ENCODE assay signal across 24 cellular contexts in the genomic region with DNA sequence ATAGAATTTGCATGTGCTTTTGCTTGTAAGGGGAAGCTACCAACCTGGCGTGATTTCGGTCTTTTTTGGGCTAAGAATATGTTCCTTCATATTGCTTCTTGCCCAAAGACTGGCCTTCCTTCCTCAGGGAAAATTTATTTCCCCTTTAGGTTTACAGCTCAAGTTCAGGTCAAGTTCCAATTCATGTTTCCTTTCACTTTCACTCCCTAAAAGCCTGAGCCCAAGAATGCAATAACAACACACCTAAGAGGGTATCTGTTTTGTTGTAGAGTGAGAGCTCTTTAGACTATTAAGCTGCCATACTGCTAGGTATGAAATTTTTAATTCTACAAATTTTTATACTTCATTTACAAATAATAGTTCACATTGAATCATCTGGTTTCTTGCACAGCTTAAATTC.
DNase-seq lines count a peak whose midpoint lies in the region; ATAC-seq, FAIRE-seq and TF ChIP-seq lines count a peak whose summit lies in the region.
"Had no signal": no experiment of that assay in that cellular context is flagged by ENCODE, and none has a peak within 500 bp of the region (broad histone marks: within the 10 kb centered on the region; RNA-seq: fewer than 3 reads in every experiment).

No MANE protein-coding gene starts in this region.

- H3K27ac ChIP-seq in ACC112 (ENCODE audit: low read depth, low read length), result no peak overlapping the region
- no peak overlapping the region for H3K27ac ChIP-seq in OCI-LY3 (ENCODE audit: low read length)
- no peak overlapping the region for H3K27ac ChIP-seq in endothelial cell of umbilical vein (ENCODE audit: insufficient read depth, low read depth, low read length)
- H3K27ac ChIP-seq: C4-2B, GM23248, SJCRH30 had no signal

- dilution Hi-C loops in endothelial cell of umbilical vein (cut with MboI; ENCODE audit: extremely low pct_ligation_motif_present, low sequenced_read_pairs), result no loop called here

- H3K27me3 ChIP-seq in ACC112 (ENCODE audit: insufficient read depth, low read length) (no peaks in the 10 kb centered on the region), OCI-LY3 (ENCODE audit: low read depth, low read length) (no peaks in the 10 kb centered on the region), endothelial cell of umbilical vein (ENCODE audit: control insufficient read depth in 2 of 2, insufficient read depth in 2 of 2, low read length in 2 of 2) (no peaks in the 10 kb centered on the region)
- H3K27me3 ChIP-seq: SJCRH30 had no signal

- H3K9me3 Mint-ChIP-seq in activated T-helper 17 cell treated with anti-CD3 and anti-CD28 coated beads, Interleukin-2, amount 50 U/mL, for 72 hours, result no peaks in the 10 kb centered on the region
- H3K9me3 Mint-ChIP-seq in CD14-positive monocyte, result peaks cover 0 to 2% (median 0%) of the 10 kb centered on the region in 7 donors
- H3K9me3 Mint-ChIP-seq: H9 had no signal

- TF ChIP-seq CTCF in OCI-LY3 (IDR thresholded peaks at IDR 0.05; ENCODE audit: low read depth, low read length) (no peak), endothelial cell of umbilical vein (IDR thresholded peaks at IDR 0.05; ENCODE audit: extremely low read depth in 1 of 2, insufficient read depth in 1 of 2, low read depth in 1 of 2, low read length in 2 of 2) (no peak), CD14-positive monocyte (IDR thresholded peaks at IDR 0.05) (no peak)

- H3K4me3 Mint-ChIP-seq in activated T-helper 17 cell treated with anti-CD3 and anti-CD28 coated beads, Interleukin-2, amount 50 U/mL, for 72 hours, result no peak overlapping the region
- no peak overlapping the region for H3K4me3 Mint-ChIP-seq in CD14-positive monocyte
- H3K4me3 Mint-ChIP-seq: H9 had no signal

- TF ChIP-seq POLR2A in endothelial cell of umbilical vein (IDR thresholded peaks at IDR 0.05; ENCODE audit: low read depth, low read length), result no peak
- TF ChIP-seq POLR2A in GM12891 (IDR thresholded peaks at IDR 0.05; ENCODE audit: low read depth, low read length), result no peak

- H3K9me3 ChIP-seq in OCI-LY3 (ENCODE audit: insufficient read depth, low read length) (peaks cover 4% of the 10 kb centered on the region; the same call in 1 of the 2 replicates), endothelial cell of umbilical vein (replicated peaks; ENCODE audit: control insufficient read depth, insufficient read depth, low read length) (no peaks in the 10 kb centered on the region)
- H3K9me3 ChIP-seq: SJCRH30 had no signal

- DNase-seq in endothelial cell of umbilical vein (ENCODE audit: low read depth, low spot score) (no peak), ACHN (no peak), CD14-positive monocyte (ENCODE audit: low spot score) (no peak), GM12891 (ENCODE audit: insufficient read length, low spot score) (no peak)
- DNase-seq: 8988T, GF-D8, GM23248, H9, KBM-7, NCI-H1417, NCI-H1694 treated with DMSO at 0.1 percent for 48 hours, NCI-H2081 treated with DMSO at 0.1 percent for 48 hours, NCI-H2171 treated with DMSO at 0.1 percent for 48 hours, NCI-H446, NCI-H526, SJCRH30, SW 1271, T-helper 2 cell had no signal

- H3K27ac Mint-ChIP-seq in activated T-helper 17 cell treated with anti-CD3 and anti-CD28 coated beads, Interleukin-2, amount 50 U/mL, for 72 hours, result no peak overlapping the region
- H3K27ac Mint-ChIP-seq in CD14-positive monocyte, result no peak overlapping the region
- H3K27ac Mint-ChIP-seq: H9 had no signal

- intact Hi-C loops in endothelial cell of umbilical vein (cut with micrococcal nuclease) (no loop called here), CD14-positive monocyte (cut with micrococcal nuclease) (no loop called here)

- no TSS peak for BruUV-seq in endothelial cell of umbilical vein (replicated peaks; lab: Mats Ljungman, UMichigan)

- no peaks in the 10 kb centered on the region for H4K20me1 ChIP-seq in OCI-LY3 (ENCODE audit: insufficient read depth, low read length)
- no peaks in the 10 kb centered on the region for H4K20me1 ChIP-seq in endothelial cell of umbilical vein (replicated peaks; ENCODE audit: control insufficient read depth, extremely low read depth, insufficient read depth, low read length)

- H3K4me2 ChIP-seq in OCI-LY3 (ENCODE audit: low read length), result 0 out of 2 replicates have a peak overlapping the region, but pooled peaks have one; percentile 2
- H3K4me2 ChIP-seq in endothelial cell of umbilical vein (ENCODE audit: insufficient read depth, low read length), result peak overlapping the region; percentile 24

- H3K27me3 Mint-ChIP-seq in activated T-helper 17 cell treated with anti-CD3 and anti-CD28 coated beads, Interleukin-2, amount 50 U/mL, for 72 hours, result no peaks in the 10 kb centered on the region
- no peaks in the 10 kb centered on the region for H3K27me3 Mint-ChIP-seq in CD14-positive monocyte (ENCODE audit: low read depth in 3 of 3)

- H3K79me2 ChIP-seq in ACC112 (ENCODE audit: control insufficient read depth, insufficient read depth, low read length, unreplicated experiment) (no peaks in the 10 kb centered on the region), OCI-LY3 (ENCODE audit: low read length) (no peaks in the 10 kb centered on the region), endothelial cell of umbilical vein (ENCODE audit: control insufficient read depth, insufficient read depth, low read length) (no peaks in the 10 kb centered on the region)

- CTCF ChIA-PET in endothelial cell of umbilical vein (lab: Charles Lee), result interaction anchor here (4.7 kb wide), 1 partner anchor 80 kb away, joined by 16 read pairs; no protein-coding TSS in a partner anchor

- POLR2A ChIA-PET in endothelial cell of umbilical vein (lab: Charles Lee), result no interaction called here

- in situ Hi-C loops in ACHN (cut with HindIII; ENCODE audit: low pct_ligation_motif_present, low pct_unique_long_range_greater_than_20kb, low sequenced_read_pairs), result no loop called here

- no peaks in the 10 kb centered on the region for H3K36me3 ChIP-seq in ACC112 (ENCODE audit: insufficient read depth, low read length)
- no peaks in the 10 kb centered on the region for H3K36me3 ChIP-seq in OCI-LY3 (replicated peaks; ENCODE audit: low read depth, low read length)
- H3K36me3 ChIP-seq in endothelial cell of umbilical vein (ENCODE audit: control insufficient read depth in 2 of 2, extremely low read depth in 1 of 2, insufficient read depth in 2 of 2, low read length in 2 of 2), result no peaks in the 10 kb centered on the region
- H3K36me3 ChIP-seq: SJCRH30 had no signal

- ATAC-seq in HG02798 (IDR thresholded peaks at IDR 0.05; ENCODE audit: poor library complexity, unreplicated experiment), result peak; percentile 39
- ATAC-seq in activated T-helper 17 cell treated with anti-CD3 and anti-CD28 coated beads, Interleukin-2, amount 50 U/mL, for 72 hours (replicated peaks), result no peak
- ATAC-seq: Panc1 had no signal

- no peaks in the 10 kb centered on the region for H3K4me1 Mint-ChIP-seq in activated T-helper 17 cell treated with anti-CD3 and anti-CD28 coated beads, Interleukin-2, amount 50 U/mL, for 72 hours
- H3K4me1 Mint-ChIP-seq in CD14-positive monocyte, result no peaks in the 10 kb centered on the region
- H3K4me1 Mint-ChIP-seq: H9 had no signal

- no peak overlapping the region for H3K9ac ChIP-seq in OCI-LY3 (ENCODE audit: low read length)
- no peak overlapping the region for H3K9ac ChIP-seq in endothelial cell of umbilical vein (replicated peaks; ENCODE audit: extremely low read depth, insufficient read depth, low read length)
- H3K9ac ChIP-seq: GM23248 had no signal

- H3K36me3 Mint-ChIP-seq in activated T-helper 17 cell treated with anti-CD3 and anti-CD28 coated beads, Interleukin-2, amount 50 U/mL, for 72 hours (ENCODE audit: low read depth), result no peaks in the 10 kb centered on the region
- no peaks in the 10 kb centered on the region for H3K36me3 Mint-ChIP-seq in CD14-positive monocyte

- H3K4me1 ChIP-seq in ACC112 (ENCODE audit: control insufficient read depth, insufficient read depth, low read length, unreplicated experiment), result no peaks in the 10 kb centered on the region
- no peaks in the 10 kb centered on the region for H3K4me1 ChIP-seq in OCI-LY3 (ENCODE audit: low read length)
- peaks cover 12% of the 10 kb centered on the region for H3K4me1 ChIP-seq in endothelial cell of umbilical vein (ENCODE audit: control insufficient read depth, extremely low read depth, insufficient read depth, low read length)
- H3K4me1 ChIP-seq: SJCRH30 had no signal

- H3K9me1 ChIP-seq in endothelial cell of umbilical vein (replicated peaks; ENCODE audit: control insufficient read depth, extremely low read depth, insufficient read depth, low read length), result no peaks in the 10 kb centered on the region

- H3K4me3 ChIP-seq in ACC112 (ENCODE audit: low read depth, low read length) (peak overlapping the region; percentile 49), OCI-LY3 (ENCODE audit: low read length) (no peak overlapping the region), endothelial cell of umbilical vein (replicated peaks in 1 of 3; ENCODE audit: insufficient read depth in 1 of 3, low read depth in 1 of 3, low read length in 3 of 3) (no peak overlapping the region)
- H3K4me3 ChIP-seq: GM23248, SJCRH30 had no signal

- H2AFZ ChIP-seq in ACC112 (ENCODE audit: low read length, unreplicated experiment) (peak overlapping the region; percentile 85), OCI-LY3 (ENCODE audit: low read depth, low read length) (no peak overlapping the region), endothelial cell of umbilical vein (ENCODE audit: low read depth, low read length) (peak overlapping the region; percentile 44)
- H2AFZ ChIP-seq: GM23248 had no signal

- no peak for FAIRE-seq in endothelial cell of umbilical vein (lab: Jason Lieb, UNC)
- FAIRE-seq in GM12891 (lab: Jason Lieb, UNC), result no peak

TF ChIP-seq in endothelial cell of umbilical vein, 7 proteins besides CTCF, POLR2A, EP300 and RAD21 (continues in another document):
- TF ChIP-seq, protein P1, sequence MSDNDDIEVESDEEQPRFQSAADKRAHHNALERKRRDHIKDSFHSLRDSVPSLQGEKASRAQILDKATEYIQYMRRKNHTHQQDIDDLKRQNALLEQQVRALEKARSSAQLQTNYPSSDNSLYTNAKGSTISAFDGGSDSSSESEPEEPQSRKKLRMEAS (IDR thresholded peaks at IDR 0.05; ENCODE audit: insufficient read depth, insufficient read length), result no peak
- TF ChIP-seq JUN (IDR thresholded peaks at IDR 0.05; ENCODE audit: borderline replicate concordance, insufficient read depth, insufficient read length, low read depth), result no peak
- no peak for TF ChIP-seq GATA2 (IDR thresholded peaks at IDR 0.05; ENCODE audit: insufficient read depth, insufficient read length, low read depth, low read length)
- TF ChIP-seq MYC (IDR thresholded peaks at IDR 0.05; ENCODE audit: low read depth, low read length), result no peak

TF ChIP-seq in GM12891, 5 proteins besides CTCF, POLR2A, EP300 and RAD21:
- TF ChIP-seq POLR2AphosphoS5 (IDR thresholded peaks at IDR 0.05; ENCODE audit: low read depth, low read length) (no peak), TAF1 (IDR thresholded peaks at IDR 0.05; ENCODE audit: low read depth, low read length) (no peak), PAX5 (IDR thresholded peaks at IDR 0.05; ENCODE audit: insufficient read depth, low read length, severe bottlenecking) (no peak), SPI1 (IDR thresholded peaks at IDR 0.05; ENCODE audit: low read depth, low read length) (no peak), POU2F2 (IDR thresholded peaks at IDR 0.05; ENCODE audit: low read depth, low read length) (no peak)
